In genomic region chr13:43852923-43853404, GRCh38 we compare ENCODE assay signal across 35 cellular contexts. TPM values are rescaled to one million over a fixed set of nuclear protein-coding genes. Genes with fewer than 3 reads are reported as not detected.
DNase-seq lines count a peak whose midpoint lies in the region; ATAC-seq, FAIRE-seq and TF ChIP-seq lines count a peak whose summit lies in the region.
"Had no signal": no experiment of that assay in that cellular context is flagged by ENCODE, and none has a peak within 500 bp of the region (broad histone marks: within the 10 kb centered on the region; RNA-seq: fewer than 3 reads in every experiment).

No MANE protein-coding gene starts in this region.

- H3K27me3 ChIP-seq in astrocyte (ENCODE audit: insufficient read depth, low read length), result no peaks in the 10 kb centered on the region
- H3K27me3 ChIP-seq in right lobe of liver, result no peaks in the 10 kb centered on the region
- H3K27me3 ChIP-seq: BE2C; BLaER1; BLaER1 treated with 17β-estradiol and CSF1 and Interleukin-3, amounts not matched to agents 10 nM and 100 nM had no signal

- POLR2A ChIA-PET in HEK293 (lab: Yijun Ruan, JAX), result no interaction called here

- H3K36me3 ChIP-seq in HEK293 (ENCODE audit: control insufficient read depth in 2 of 2, insufficient read depth in 1 of 2, low read length in 2 of 2) (no peaks in the 10 kb centered on the region; a peak in 2 of 3 replicates), astrocyte (ENCODE audit: insufficient read depth, low read length) (no peaks in the 10 kb centered on the region), right lobe of liver (peaks cover 0 to 3% (median 0%) of the 10 kb centered on the region in 4 donors)
- H3K36me3 ChIP-seq: BE2C had no signal

- CTCF ChIA-PET in HEK293 (lab: Yijun Ruan, JAX), result interaction anchor here (0.6 kb wide), 1 partner anchor 582 kb away, joined by 3 read pairs; no protein-coding TSS in a partner anchor

- TF ChIP-seq POLR2A in GM12892 (IDR thresholded peaks at IDR 0.05; ENCODE audit: low read depth, low read length), result no peak
- no peak for TF ChIP-seq POLR2A in right lobe of liver (IDR thresholded peaks at IDR 0.05)

- no peak overlapping the region for H3K4me2 ChIP-seq in astrocyte (ENCODE audit: low read length)
- H3K4me2 ChIP-seq: A549; BLaER1; BLaER1 treated with 17β-estradiol and CSF1 and Interleukin-3, amounts not matched to agents 10 nM and 100 nM had no signal

- H3K4me1 ChIP-seq in HEK293 (ENCODE audit: control insufficient read depth, insufficient read depth, low read length), result no peaks in the 10 kb centered on the region
- H3K4me1 ChIP-seq in astrocyte (ENCODE audit: insufficient read depth, low read length), result no peaks in the 10 kb centered on the region
- H3K4me1 ChIP-seq in right lobe of liver, result peaks cover 0 to 2% (median 0%) of the 10 kb centered on the region in 4 donors
- H3K4me1 ChIP-seq: BE2C, BLaER1 had no signal

- no peaks in the 10 kb centered on the region for H3K79me2 ChIP-seq in astrocyte (ENCODE audit: insufficient read depth, low read length)

- H3K4me3 ChIP-seq in HEK293 (ENCODE audit: low read depth, low read length) (no peak overlapping the region), astrocyte (ENCODE audit: insufficient read depth, low read depth, low read length) (no peak overlapping the region), right lobe of liver (no peak overlapping the region)
- H3K4me3 ChIP-seq: A549; BLaER1; BLaER1 treated with 17β-estradiol and CSF1 and Interleukin-3, amounts not matched to agents 10 nM and 100 nM had no signal

- no peak overlapping the region for H2AFZ ChIP-seq in astrocyte (ENCODE audit: low read depth, low read length)

- H3K4me3 Mint-ChIP-seq in astrocyte (ENCODE audit: unreplicated experiment), result no peak overlapping the region
- H3K4me3 Mint-ChIP-seq: B cell; CD14-positive monocyte; CD4-positive, alpha-beta memory T cell; CD4-positive, alpha-beta T cell; CD4-positive, CD25-positive, alpha-beta regulatory T cell; CD8-positive, alpha-beta memory T cell; CD8-positive, alpha-beta T cell had no signal

- H3K27ac Mint-ChIP-seq in astrocyte (ENCODE audit: unreplicated experiment), result no peak overlapping the region
- H3K27ac Mint-ChIP-seq: B cell; CD14-positive monocyte; CD4-positive, alpha-beta memory T cell; CD4-positive, alpha-beta T cell; CD4-positive, CD25-positive, alpha-beta regulatory T cell; CD8-positive, alpha-beta memory T cell; CD8-positive, alpha-beta T cell had no signal

- peaks cover 6% of the 10 kb centered on the region for H3K4me1 Mint-ChIP-seq in astrocyte (ENCODE audit: low read depth, unreplicated experiment)
- H3K4me1 Mint-ChIP-seq: B cell; CD4-positive, alpha-beta memory T cell; CD4-positive, CD25-positive, alpha-beta regulatory T cell; CD8-positive, alpha-beta memory T cell had no signal

- H3K9me3 ChIP-seq in HEK293 (ENCODE audit: control insufficient read depth, insufficient read depth, low read depth, low read length) (no peaks in the 10 kb centered on the region), astrocyte (ENCODE audit: insufficient read depth, low read depth, low read length) (peaks cover 11% of the 10 kb centered on the region), right lobe of liver (peaks cover 0 to 3% (median 0%) of the 10 kb centered on the region in 4 donors)
- H3K9me3 ChIP-seq: BE2C had no signal

- no peak for DNase-seq in GM12892 (ENCODE audit: insufficient read length)
- no peak for DNase-seq in astrocyte (ENCODE audit: low read depth)
- no peak for DNase-seq in right lobe of liver
- no peak for DNase-seq in SW480 (ENCODE audit: low spot score)
- DNase-seq: 8988T; ACHN; AML-193; BE2C; C1 segment of cervical spinal cord; Caco-2; Calu3; CD4-positive, alpha-beta memory T cell; CD4-positive, alpha-beta T cell; CD4-positive, CD25-positive, alpha-beta regulatory T cell; CD8-positive, alpha-beta memory T cell; CD8-positive, alpha-beta T cell; COR-L47; DMS 273 treated with DMSO at 0.1 percent for 48 hours; DMS153; DMS53; DMS79; DMS79 treated with DMSO at 0.1 percent for 48 hours; DND-41; EL had no signal

- H3K27ac ChIP-seq in HEK293 (ENCODE audit: extremely low read depth, low read depth, low read length) (no peak overlapping the region), astrocyte (ENCODE audit: low read depth, low read length) (no peak overlapping the region), right lobe of liver (no peak overlapping the region)
- H3K27ac ChIP-seq: 22Rv1; A549; BLaER1; BLaER1 treated with 17β-estradiol and CSF1 and Interleukin-3, amounts not matched to agents 10 nM and 100 nM; C4-2B had no signal

- FAIRE-seq in GM12892 (lab: Jason Lieb, UNC) (peak; percentile 42), astrocyte (lab: Jason Lieb, UNC) (peak; percentile 56)
- FAIRE-seq: A204.1, A549, D721Med had no signal

- H3K9ac ChIP-seq in astrocyte (ENCODE audit: low read length), result no peak overlapping the region
- H3K9ac ChIP-seq: BLaER1; BLaER1 treated with 17β-estradiol and CSF1 and Interleukin-3, amounts not matched to agents 10 nM and 100 nM had no signal

- intact Hi-C loops in right lobe of liver (cut with DNase I), result no loop called here

- no peaks in the 10 kb centered on the region for H4K20me1 ChIP-seq in astrocyte (ENCODE audit: insufficient read depth, low read length)
- H4K20me1 ChIP-seq: BLaER1; BLaER1 treated with 17β-estradiol and CSF1 and Interleukin-3, amounts not matched to agents 10 nM and 100 nM had no signal

- H3K36me3 Mint-ChIP-seq in astrocyte (ENCODE audit: low read depth, unreplicated experiment), result peaks cover 48% of the 10 kb centered on the region
- H3K36me3 Mint-ChIP-seq: CD4-positive, CD25-positive, alpha-beta regulatory T cell had no signal

- no peaks in the 10 kb centered on the region for H3K27me3 Mint-ChIP-seq in astrocyte (ENCODE audit: low read depth, unreplicated experiment)
- H3K27me3 Mint-ChIP-seq: B cell; CD4-positive, alpha-beta memory T cell; CD4-positive, alpha-beta T cell; CD4-positive, CD25-positive, alpha-beta regulatory T cell had no signal

- ATAC-seq in HG03280 (IDR thresholded peaks at IDR 0.05; ENCODE audit: unreplicated experiment), result no peak
- ATAC-seq in right lobe of liver, result no peak
- ATAC-seq: A549; CD8-positive, alpha-beta T cell had no signal

- H3K9me3 Mint-ChIP-seq in astrocyte (ENCODE audit: unreplicated experiment), result peaks cover 56% of the 10 kb centered on the region

- WGBS in right lobe of liver (ENCODE audit: insufficient coverage, low coverage, low lambda C conversion rate, missing lambda C conversion rate), result 64% methylated on average over 1 of the region's 1 CpG

- TF ChIP-seq CTCF in HEK293 (tag by site-specific recombination; IDR thresholded peaks at IDR 0.05) (no peak), astrocyte (IDR thresholded peaks at IDR 0.05; ENCODE audit: insufficient read depth, low read depth, low read length) (no peak), right lobe of liver (IDR thresholded peaks at IDR 0.05) (no peak)

TF ChIP-seq in HEK293, 187 proteins besides CTCF, POLR2A, EP300 and RAD21:
- TF ChIP-seq ZNF555 (tag by site-specific recombination; conservative IDR thresholded peaks at IDR 0.05) (no peak), ZNF529 (tag by site-specific recombination; IDR thresholded peaks at IDR 0.05; ENCODE audit: insufficient replicate concordance) (peak; percentile 94), ZNF558 (tag by site-specific recombination; IDR thresholded peaks at IDR 0.05) (peak; percentile 97), SETDB1 (IDR thresholded peaks at IDR 0.05; ENCODE audit: insufficient read length, low read length) (peak; percentile 84), ZNF24 (tag by site-specific recombination; IDR thresholded peaks at IDR 0.05) (no peak)
TF ChIP-seq in HEK293: peak in this region for 3.

RNA-seq across cellular contexts. Expression of gene CCDC122, which starts 26.6 kb away (rescaled TPM):
- polyA plus RNA-seq in GM12892 (2012; ENCODE audit: missing spikeins), result 3.3 TPM
- total RNA-seq in astrocyte (5.1 and 6.7 TPM in 2 replicates), right lobe of liver (1 to 10 TPM; 1.7 to 4.9 (median 3.1) TPM)
- total RNA-seq: CD8-positive, alpha-beta T cell had no signal

RNA-seq across cellular contexts. Expression of gene LACC1, which starts 26.7 kb away (rescaled TPM):
- polyA plus RNA-seq in GM12892 (2012; ENCODE audit: missing spikeins), result 1.8 TPM
- total RNA-seq in astrocyte (7.3 and 9.2 TPM in 2 replicates), right lobe of liver (1 to 10 TPM; 2.7 to 8.4 (median 4.5) TPM)
